1 cellular context compared by ENCODE assay signal in the genomic region with DNA sequence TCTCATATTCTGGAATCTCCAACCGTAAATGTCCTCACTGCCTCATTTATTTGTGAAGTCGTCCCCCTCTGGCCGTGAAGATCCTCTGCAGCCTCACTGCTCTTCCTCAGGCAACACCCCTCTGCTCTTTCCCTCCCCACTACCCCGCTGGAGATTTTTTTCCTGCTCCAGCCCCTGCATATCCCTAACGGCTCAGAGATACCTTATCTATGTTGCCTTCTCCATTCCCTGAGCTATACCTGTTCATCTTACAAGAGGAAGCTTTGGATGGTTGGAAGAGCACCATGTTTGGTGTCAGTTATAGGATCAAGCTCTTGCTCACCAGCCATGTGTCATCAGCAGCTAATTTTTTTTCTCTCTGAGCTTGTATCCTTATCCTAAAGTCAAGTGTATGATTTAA.
TF ChIP-seq lines count a peak whose summit lies in the region.

No MANE protein-coding gene starts in this region.

TF ChIP-seq in GM23338, 12 proteins besides CTCF, POLR2A, EP300 and RAD21 (continued from another document):
- TF ChIP-seq, protein P1, sequence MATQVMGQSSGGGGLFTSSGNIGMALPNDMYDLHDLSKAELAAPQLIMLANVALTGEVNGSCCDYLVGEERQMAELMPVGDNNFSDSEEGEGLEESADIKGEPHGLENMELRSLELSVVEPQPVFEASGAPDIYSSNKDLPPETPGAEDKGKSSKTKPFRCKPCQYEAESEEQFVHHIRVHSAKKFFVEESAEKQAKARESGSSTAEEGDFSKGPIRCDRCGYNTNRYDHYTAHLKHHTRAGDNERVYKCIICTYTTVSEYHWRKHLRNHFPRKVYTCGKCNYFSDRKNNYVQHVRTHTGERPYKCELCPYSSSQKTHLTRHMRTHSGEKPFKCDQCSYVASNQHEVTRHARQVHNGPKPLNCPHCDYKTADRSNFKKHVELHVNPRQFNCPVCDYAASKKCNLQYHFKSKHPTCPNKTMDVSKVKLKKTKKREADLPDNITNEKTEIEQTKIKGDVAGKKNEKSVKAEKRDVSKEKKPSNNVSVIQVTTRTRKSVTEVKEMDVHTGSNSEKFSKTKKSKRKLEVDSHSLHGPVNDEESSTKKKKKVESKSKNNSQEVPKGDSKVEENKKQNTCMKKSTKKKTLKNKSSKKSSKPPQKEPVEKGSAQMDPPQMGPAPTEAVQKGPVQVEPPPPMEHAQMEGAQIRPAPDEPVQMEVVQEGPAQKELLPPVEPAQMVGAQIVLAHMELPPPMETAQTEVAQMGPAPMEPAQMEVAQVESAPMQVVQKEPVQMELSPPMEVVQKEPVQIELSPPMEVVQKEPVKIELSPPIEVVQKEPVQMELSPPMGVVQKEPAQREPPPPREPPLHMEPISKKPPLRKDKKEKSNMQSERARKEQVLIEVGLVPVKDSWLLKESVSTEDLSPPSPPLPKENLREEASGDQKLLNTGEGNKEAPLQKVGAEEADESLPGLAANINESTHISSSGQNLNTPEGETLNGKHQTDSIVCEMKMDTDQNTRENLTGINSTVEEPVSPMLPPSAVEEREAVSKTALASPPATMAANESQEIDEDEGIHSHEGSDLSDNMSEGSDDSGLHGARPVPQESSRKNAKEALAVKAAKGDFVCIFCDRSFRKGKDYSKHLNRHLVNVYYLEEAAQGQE (IDR thresholded peaks at IDR 0.05; ENCODE audit: unreplicated experiment), result no peak
- TF ChIP-seq, protein P2, sequence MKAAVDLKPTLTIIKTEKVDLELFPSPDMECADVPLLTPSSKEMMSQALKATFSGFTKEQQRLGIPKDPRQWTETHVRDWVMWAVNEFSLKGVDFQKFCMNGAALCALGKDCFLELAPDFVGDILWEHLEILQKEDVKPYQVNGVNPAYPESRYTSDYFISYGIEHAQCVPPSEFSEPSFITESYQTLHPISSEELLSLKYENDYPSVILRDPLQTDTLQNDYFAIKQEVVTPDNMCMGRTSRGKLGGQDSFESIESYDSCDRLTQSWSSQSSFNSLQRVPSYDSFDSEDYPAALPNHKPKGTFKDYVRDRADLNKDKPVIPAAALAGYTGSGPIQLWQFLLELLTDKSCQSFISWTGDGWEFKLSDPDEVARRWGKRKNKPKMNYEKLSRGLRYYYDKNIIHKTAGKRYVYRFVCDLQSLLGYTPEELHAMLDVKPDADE (IDR thresholded peaks at IDR 0.05), result no peak
TF ChIP-seq in GM23338: peak in this region for 0.
